Comparison of ENCODE assay signal across 18 cellular contexts in genomic region chr9:135308809-135309762, GRCh38.
"Had no signal": no experiment of that assay in that cellular context is flagged by ENCODE, and none has a peak within 500 bp of the region (broad histone marks: within the 10 kb centered on the region; RNA-seq: fewer than 3 reads in every experiment).

No MANE protein-coding gene starts in this region.

- H3K4me3 ChIP-seq: lower lobe of right lung, right atrium auricular region, thyroid gland, vagina had no signal

- H3K9me3 ChIP-seq: thyroid gland had no signal

- H3K27ac Mint-ChIP-seq: activated naive CD8-positive, alpha-beta T cell treated with anti-CD3 and anti-CD28 coated beads, Interleukin-2, amount 10 ng/mL, durations not matched to agents 7 days and 5 days; activated T-cell treated with anti-CD3 and anti-CD28 coated beads, Interleukin-2, amount 50 U/mL, for 24 hours; activated T-helper 2 cell treated with anti-CD3 and anti-CD28 coated beads, Interferon-gamma antibody, Interleukin-2, Interleukin-4, amounts not matched to agents 10 μg/mL and 5 μg/mL and 100 μg/mL, durations not matched to agents 14 hours and 24 hours and 36 hours; effector memory CD8-positive, alpha-beta T cell had no signal

- H3K36me3 ChIP-seq: lower lobe of right lung, right atrium auricular region, thyroid gland, vagina had no signal

- H3K27me3 ChIP-seq: right atrium auricular region, thyroid gland, vagina had no signal

- DNase-seq: activated naive CD4-positive, alpha-beta T cell treated with Interleukin-2 at 50 U/mL for 16 hours; activated naive CD8-positive, alpha-beta T cell treated with anti-CD3 and anti-CD28 coated beads, Interleukin-2, amount 10 ng/mL, durations not matched to agents 7 days and 5 days; activated T-cell treated with anti-CD3 and anti-CD28 coated beads, Interleukin-2, amount 50 U/mL, for 24 hours; effector memory CD8-positive, alpha-beta T cell; foreskin fibroblast; hypothalamus; islet precursor cell; lower lobe of right lung; naive thymus-derived CD8-positive, alpha-beta T cell; stimulated activated CD4-positive, alpha-beta T cell treated with anti-CD3 and anti-CD28 coated beads, Interleukin-2, amount 100 ng/mL, for 24 hours; stimulated activated naive CD4-positive, alpha-beta T cell treated with Interleukin-2 at 50 U/mL for 16 hours; T-helper 1 cell; T-helper 9 cell; thyroid gland had no signal

- H3K4me1 Mint-ChIP-seq: activated naive CD8-positive, alpha-beta T cell treated with anti-CD3 and anti-CD28 coated beads, Interleukin-2, amount 10 ng/mL, durations not matched to agents 7 days and 5 days; naive thymus-derived CD8-positive, alpha-beta T cell had no signal

- H3K27ac ChIP-seq: lower lobe of right lung, right atrium auricular region, thyroid gland, vagina had no signal

- ATAC-seq: effector memory CD8-positive, alpha-beta T cell; left colon; lower lobe of right lung; naive thymus-derived CD8-positive, alpha-beta T cell had no signal

- H3K4me1 ChIP-seq: lower lobe of right lung, right atrium auricular region, thyroid gland, vagina had no signal

- H3K36me3 Mint-ChIP-seq: activated naive CD8-positive, alpha-beta T cell treated with anti-CD3 and anti-CD28 coated beads, Interleukin-2, amount 10 ng/mL, durations not matched to agents 7 days and 5 days had no signal

- H3K4me3 Mint-ChIP-seq: activated naive CD8-positive, alpha-beta T cell treated with anti-CD3 and anti-CD28 coated beads, Interleukin-2, amount 10 ng/mL, durations not matched to agents 7 days and 5 days; activated T-cell treated with anti-CD3 and anti-CD28 coated beads, Interleukin-2, amount 50 U/mL, for 24 hours; effector memory CD8-positive, alpha-beta T cell; naive thymus-derived CD8-positive, alpha-beta T cell had no signal
